Comparison of ENCODE assay signal across 1 cellular context in genomic region chr2:189783927-189784867, GRCh38.
TF ChIP-seq lines count a peak whose summit lies in the region.

ORMDL1 (minus strand) TSS chr2:189784339; CDS start chr2:189782595, 1,744 bp downstream.
PMS1 (plus strand) TSS chr2:189784450; CDS start chr2:189791810, 7,360 bp downstream.

TF ChIP-seq in K562, 482 proteins besides CTCF, POLR2A, EP300 and RAD21 (continued from another document and continues in another):
- TF ChIP-seq ZBTB40 (IDR thresholded peaks at IDR 0.05) (no peak), ZBTB40 (CRISPR knock-in tag; IDR thresholded peaks at IDR 0.05) (no peak), E2F3 (CRISPR knock-in tag; IDR thresholded peaks at IDR 0.05) (0 out of 2 replicates have a peak, but pooled peaks have one; percentile 24), PCBP2 (IDR thresholded peaks at IDR 0.05; ENCODE audit: low read depth, low read length, poor library complexity, severe bottlenecking) (no peak), HBP1 (CRISPR knock-in tag; IDR thresholded peaks at IDR 0.05) (no peak), RBBP5 (IDR thresholded peaks at IDR 0.05; ENCODE audit: borderline replicate concordance, insufficient read depth, low read length, poor library complexity, severe bottlenecking) (peak; percentile 72), CTBP1 (IDR thresholded peaks at IDR 0.05; ENCODE audit: borderline replicate concordance) (peak; percentile 92), SRSF3 (IDR thresholded peaks at IDR 0.05; ENCODE audit: insufficient read depth, low read length) (no peak), ZNF444 (CRISPR knock-in tag; IDR thresholded peaks at IDR 0.05) (no peak), CGGBP1 (CRISPR knock-in tag; IDR thresholded peaks at IDR 0.05) (no peak), STAT5B (CRISPR knock-in tag; IDR thresholded peaks at IDR 0.05) (no peak), ATF3 (IDR thresholded peaks at IDR 0.05) (no peak), ATF3 (CRISPR knock-in tag; conservative IDR thresholded peaks at IDR 0.05) (no peak; the same call in 1 of the 2 replicates), L3MBTL2 (IDR thresholded peaks at IDR 0.05) (peak; percentile 92), NFE2L1 (tag; IDR thresholded peaks at IDR 0.05; ENCODE audit: borderline replicate concordance, low read depth) (no peak), GMEB1 (CRISPR knock-in tag; IDR thresholded peaks at IDR 0.05) (peak; percentile 86), HDAC3 (IDR thresholded peaks at IDR 0.05; ENCODE audit: borderline replicate concordance, partially characterized antibody) (peak; percentile 100), EWSR1 (IDR thresholded peaks at IDR 0.05; ENCODE audit: borderline replicate concordance, low read depth, partially characterized antibody) (no peak), TAF1 (IDR thresholded peaks at IDR 0.05; ENCODE audit: control insufficient read depth, extremely low read depth, insufficient read depth, low read length, severe bottlenecking) (peak; percentile 37), ZBTB34 (CRISPR knock-in tag; IDR thresholded peaks at IDR 0.05) (no peak), ZNF324 (CRISPR knock-in tag; IDR thresholded peaks at IDR 0.05) (no peak), PURB (CRISPR knock-in tag; IDR thresholded peaks at IDR 0.05; ENCODE audit: low read depth) (no peak), ATF7 (IDR thresholded peaks at IDR 0.05) (peak; percentile 84), LEF1 (IDR thresholded peaks at IDR 0.05) (no peak), ZNF3 (CRISPR knock-in tag; IDR thresholded peaks at IDR 0.05) (no peak), TAF9B (IDR thresholded peaks at IDR 0.05; ENCODE audit: partially characterized antibody) (peak; percentile 34), MYNN (IDR thresholded peaks at IDR 0.05) (peak; percentile 37; the same call in 1 of the 2 replicates), MYNN (CRISPR knock-in tag; IDR thresholded peaks at IDR 0.05) (no peak), ZBTB11 (CRISPR knock-in tag; IDR thresholded peaks at IDR 0.05) (no peak), NFRKB (IDR thresholded peaks at IDR 0.05; ENCODE audit: low read depth) (no peak), BHLHE40 (IDR thresholded peaks at IDR 0.05; ENCODE audit: low read length) (peak; percentile 24)
